Comparison of ENCODE assay signal across 1 cellular context in the genomic region with DNA sequence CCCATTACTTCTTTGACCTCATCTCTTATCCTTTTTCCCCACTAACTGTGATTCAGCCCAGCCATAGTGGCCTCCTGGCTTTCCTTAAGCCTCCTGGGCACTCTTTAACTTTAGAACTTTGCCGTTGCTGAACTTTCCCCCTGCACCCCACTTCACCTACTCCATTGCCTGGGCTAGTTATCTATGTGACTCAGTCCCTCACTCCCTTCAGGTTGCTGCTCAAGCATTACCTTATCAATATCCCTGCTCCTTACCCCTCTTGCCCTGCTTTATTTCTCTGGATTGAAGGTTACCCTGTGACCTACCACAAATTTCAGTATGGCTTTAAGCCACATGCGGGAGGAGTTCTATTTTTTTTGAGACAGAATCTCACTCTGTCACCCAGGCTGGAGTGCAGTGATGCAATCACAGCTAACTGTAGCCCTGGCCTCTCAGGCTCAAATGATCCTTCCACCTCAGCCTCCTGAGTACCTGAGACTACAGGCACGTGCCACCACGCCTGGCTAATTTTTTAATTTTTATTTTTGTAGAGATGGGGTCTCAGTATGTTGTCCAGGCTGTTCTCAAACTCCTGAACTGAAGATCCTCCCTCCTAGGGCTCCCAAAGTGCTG.
A peak's percentile ranks its signal among the peaks of the same experiment; 100 is the strongest.
TF ChIP-seq lines count a peak whose summit lies in the region.

No MANE protein-coding gene starts in this region.

TF ChIP-seq in IMR-90, 13 proteins besides CTCF, POLR2A, EP300 and RAD21:
- TF ChIP-seq CEBPB (IDR thresholded peaks at IDR 0.05; ENCODE audit: low read depth, low read length) = 0 out of 2 replicates have a peak, but pooled peaks have one; percentile 5
- no peak for TF ChIP-seq FOS (IDR thresholded peaks at IDR 0.05; ENCODE audit: low read depth, low read length)
- TF ChIP-seq SMC3 (IDR thresholded peaks at IDR 0.05; ENCODE audit: low read depth, low read length) = no peak
- TF ChIP-seq BHLHE40 (IDR thresholded peaks at IDR 0.05; ENCODE audit: low read depth, low read length) = no peak
